ENCODE assay signal across 20 cellular contexts in genomic region chr1:217370757-217371156, GRCh38.
"Had no signal": no experiment of that assay in that cellular context is flagged by ENCODE, and none has a peak within 500 bp of the region (broad histone marks: within the 10 kb centered on the region; RNA-seq: fewer than 3 reads in every experiment).

No MANE protein-coding gene starts in this region.

- H3K36me3 Mint-ChIP-seq: IgD-negative memory B cell had no signal

- H3K9ac ChIP-seq: KMS-11 had no signal

- DNase-seq: Kasumi-1, MM.1S, NCI-H1092 treated with DMSO at 0.1 percent for 48 hours, NCI-H1436, NCI-H1694, NCI-H187 treated with DMSO at 0.1 percent for 48 hours, NCI-H2029 treated with DMSO at 0.1 percent for 48 hours, NCI-H2171 treated with DMSO at 0.1 percent for 48 hours, NCI-H345, NCI-H446 treated with DMSO at 0.1 percent for 48 hours, NCI-H510A treated with DMSO at 0.1 percent for 48 hours, NCI-H526, SHP77 treated with DMSO at 0.1 percent for 48 hours, SJCRH30 had no signal

- H3K4me2 ChIP-seq: KMS-11 had no signal

- H3K36me3 ChIP-seq: SJCRH30 had no signal

- H3K4me3 Mint-ChIP-seq: IgD-negative memory B cell had no signal

- ATAC-seq: HepG2, K562, SK-N-SH treated with all-trans-retinoic acid at 6 μM for 48 hours had no signal

- H3K27ac ChIP-seq: KMS-11, RWPE1, SJCRH30 had no signal

- H3K27me3 ChIP-seq: SJCRH30 had no signal

- H3K9me3 ChIP-seq: SJCRH30 had no signal

- H3K4me3 ChIP-seq: K562, SJCRH30 had no signal

- H3K4me1 ChIP-seq: SJCRH30 had no signal
